10 cellular contexts compared by ENCODE assay signal in the genomic region with DNA sequence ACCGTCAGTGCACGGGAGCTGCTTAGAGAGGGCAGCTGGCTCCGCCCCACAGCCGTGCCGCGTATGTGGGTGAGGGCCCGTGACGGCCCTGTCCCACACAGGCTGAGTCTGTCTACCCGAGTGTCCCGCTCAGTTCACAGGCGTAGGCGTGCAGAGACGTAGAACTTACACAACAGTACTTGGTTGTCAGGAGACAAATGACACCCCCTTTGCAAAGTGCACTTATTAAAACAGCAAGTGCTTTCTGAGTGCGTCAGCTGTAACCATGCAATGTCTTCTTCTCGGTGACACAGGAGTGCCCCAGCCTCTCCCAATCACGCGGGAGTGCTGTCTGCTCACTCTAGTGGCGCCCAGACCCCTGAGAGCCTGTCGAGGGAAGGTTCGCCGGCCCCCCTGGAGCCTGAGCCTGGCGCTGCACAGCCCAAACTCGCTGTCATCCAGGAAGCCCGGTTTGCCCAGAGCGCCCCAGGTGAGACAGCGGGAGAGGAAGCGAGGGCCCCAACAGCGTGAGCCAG.
DNase-seq lines count a peak whose midpoint lies in the region; ATAC-seq, FAIRE-seq and TF ChIP-seq lines count a peak whose summit lies in the region.
"Had no signal": no experiment of that assay in that cellular context is flagged by ENCODE, and none has a peak within 500 bp of the region (broad histone marks: within the 10 kb centered on the region; RNA-seq: fewer than 3 reads in every experiment).

No MANE protein-coding gene starts in this region.

- in situ Hi-C loops in HepG2 (cut with HindIII; ENCODE audit: extremely low pct_ligation_motif_present, low pct_unique_long_range_greater_than_20kb), result no loop called here

- no peaks in the 10 kb centered on the region for H3K27me3 ChIP-seq in HepG2 (ENCODE audit: control insufficient read depth in 1 of 2, insufficient read depth in 2 of 2, low read length in 2 of 2)
- no peaks in the 10 kb centered on the region for H3K27me3 ChIP-seq in upper lobe of right lung
- H3K27me3 ChIP-seq in esophagus muscularis mucosa, result no peaks in the 10 kb centered on the region

- BruUV-seq in HepG2 (replicated peaks; lab: Mats Ljungman, UMichigan), result no TSS peak

- H3K9me3 ChIP-seq in HepG2 (ENCODE audit: low read length) (no peaks in the 10 kb centered on the region), upper lobe of right lung (no peaks in the 10 kb centered on the region), esophagus muscularis mucosa (no peaks in the 10 kb centered on the region)

- H3K4me1 ChIP-seq in HepG2 (ENCODE audit: insufficient read depth, low read length) (no peaks in the 10 kb centered on the region), upper lobe of right lung (peaks cover 2% of the 10 kb centered on the region), esophagus muscularis mucosa (peaks cover 0 to 14% (median 7%) of the 10 kb centered on the region in 4 donors)

- TF ChIP-seq POLR2A in HepG2 (IDR thresholded peaks at IDR 0.05; ENCODE audit: insufficient read depth in 1 of 2, low read depth in 2 of 2, low read length in 2 of 2), result no peak
- TF ChIP-seq POLR2A in esophagus muscularis mucosa (IDR thresholded peaks at IDR 0.05; ENCODE audit: low read depth), result no peak

- peaks cover 40 to 75% of the 10 kb centered on the region in 2 experiments for H3K36me3 ChIP-seq in HepG2 (replicated peaks in 1 of 2; ENCODE audit: control insufficient read depth in 1 of 2, insufficient read depth in 2 of 2, low read length in 2 of 2)
- H3K36me3 ChIP-seq in upper lobe of right lung, result peaks cover 51% of the 10 kb centered on the region
- peaks cover 16 to 63% (median 61%) of the 10 kb centered on the region in 4 donors for H3K36me3 ChIP-seq in esophagus muscularis mucosa

- H3K4me3 ChIP-seq in HepG2 (replicated peaks in 1 of 3; ENCODE audit: insufficient read depth in 1 of 3, low read depth in 2 of 3, low read length in 3 of 3) (no peak overlapping the region), upper lobe of right lung (no peak overlapping the region), esophagus muscularis mucosa (no peak overlapping the region)

- ATAC-seq in HepG2 (peak; percentile 15; the same call in 2 of the 3 replicates), upper lobe of right lung (peak; percentile 91)
- ATAC-seq: HCT116 had no signal

- no peak for TF ChIP-seq RAD21 in HepG2 (CRISPR knock-in tag; IDR thresholded peaks at IDR 0.05)

- POLR2A ChIA-PET in HepG2 (lab: Yijun Ruan, JAX), result no interaction called here

- H3K27ac ChIP-seq in HepG2 (ENCODE audit: extremely low read length, insufficient read depth, low read length), result no peak overlapping the region
- peak overlapping the region; percentile 61 for H3K27ac ChIP-seq in upper lobe of right lung
- H3K27ac ChIP-seq in esophagus muscularis mucosa (replicated peaks in 1 of 4), result no peak overlapping the region

- no peak for TF ChIP-seq CTCF in HepG2 (CRISPR knock-in tag; IDR thresholded peaks at IDR 0.05)
- no peak for TF ChIP-seq CTCF in upper lobe of right lung (IDR thresholded peaks at IDR 0.05)
- TF ChIP-seq CTCF in esophagus muscularis mucosa (IDR thresholded peaks at IDR 0.05), result no peak

- H3K9ac ChIP-seq in HepG2 (ENCODE audit: insufficient read depth, low read depth, low read length), result no peak overlapping the region

- CTCF ChIA-PET in HepG2 (lab: Yijun Ruan, JAX; ENCODE audit: low intra/inter-chr PET ratio, low total read pairs), result no interaction called here

- H4K20me1 ChIP-seq in HepG2 (ENCODE audit: insufficient read depth, low read length), result no peaks in the 10 kb centered on the region

- no peak for TF ChIP-seq EP300 in HepG2 (IDR thresholded peaks at IDR 0.05; ENCODE audit: low read depth in 2 of 2, low read length in 2 of 2)
- TF ChIP-seq EP300 in HepG2 (CRISPR knock-in tag; IDR thresholded peaks at IDR 0.05; ENCODE audit: borderline replicate concordance), result no peak
- no peak for TF ChIP-seq EP300 in esophagus muscularis mucosa (IDR thresholded peaks at IDR 0.05)

- 95% methylated on average over 28 of the region's 28 CpGs for WGBS in HepG2 (ENCODE audit: low lambda C conversion rate)
- WGBS in esophagus muscularis mucosa, result 93% methylated on average over 25 of the region's 28 CpGs

- intact Hi-C loops in HepG2 (cut with micrococcal nuclease; ENCODE audit: unreplicated experiment), result no loop called here
- intact Hi-C loops in upper lobe of right lung (cut with DNase I), result no loop called here
- intact Hi-C loops in esophagus muscularis mucosa (cut with DNase I), result no loop called here

- FAIRE-seq in HepG2 (lab: Jason Lieb, UNC) (no peak), HTR-8/SVneo (lab: Jason Lieb, UNC) (no peak)
- FAIRE-seq: TTC549 had no signal

- no peak overlapping the region for H3K4me2 ChIP-seq in HepG2 (ENCODE audit: low read depth, low read length)

- H2AFZ ChIP-seq in HepG2 (ENCODE audit: low read length), result no peak overlapping the region

- peaks cover 9% of the 10 kb centered on the region for H3K79me2 ChIP-seq in HepG2 (ENCODE audit: insufficient read depth, low read length)

- DNase-seq in stimulated activated CD8-positive, alpha-beta memory T cell treated with anti-CD3 and anti-CD28 coated beads, Interleukin-12 subunit alpha, Interleukin-12 subunit beta, amount 100 ng/mL, for 4 hours (ENCODE audit: low read depth), result peak; percentile 56
- no peak for DNase-seq in stimulated activated CD8-positive, alpha-beta memory T cell treated with anti-CD3 and anti-CD28 coated beads, Interleukin-4, amount 100 ng/mL, for 48 hours
- DNase-seq in activated T-cell treated with anti-CD3 and anti-CD28 coated beads, Interleukin-2, amount 50 U/mL, for 48 hours, result peak; percentile 70 to 78
- DNase-seq in HepG2 (ENCODE audit: low spot score), result no peak
- peak; percentile 91 for DNase-seq in upper lobe of right lung
- DNase-seq in HTR-8/SVneo (ENCODE audit: insufficient read length, low spot score), result no peak
- DNase-seq in retina, result no peak
- DNase-seq in esophagus muscularis mucosa (ENCODE audit: extremely low spot score), result no peak

TF ChIP-seq in HepG2, 621 proteins besides CTCF, POLR2A, EP300 and RAD21 (continues in another document):
- TF ChIP-seq, protein P1, sequence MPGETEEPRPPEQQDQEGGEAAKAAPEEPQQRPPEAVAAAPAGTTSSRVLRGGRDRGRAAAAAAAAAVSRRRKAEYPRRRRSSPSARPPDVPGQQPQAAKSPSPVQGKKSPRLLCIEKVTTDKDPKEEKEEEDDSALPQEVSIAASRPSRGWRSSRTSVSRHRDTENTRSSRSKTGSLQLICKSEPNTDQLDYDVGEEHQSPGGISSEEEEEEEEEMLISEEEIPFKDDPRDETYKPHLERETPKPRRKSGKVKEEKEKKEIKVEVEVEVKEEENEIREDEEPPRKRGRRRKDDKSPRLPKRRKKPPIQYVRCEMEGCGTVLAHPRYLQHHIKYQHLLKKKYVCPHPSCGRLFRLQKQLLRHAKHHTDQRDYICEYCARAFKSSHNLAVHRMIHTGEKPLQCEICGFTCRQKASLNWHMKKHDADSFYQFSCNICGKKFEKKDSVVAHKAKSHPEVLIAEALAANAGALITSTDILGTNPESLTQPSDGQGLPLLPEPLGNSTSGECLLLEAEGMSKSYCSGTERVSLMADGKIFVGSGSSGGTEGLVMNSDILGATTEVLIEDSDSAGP (CRISPR knock-in tag; IDR thresholded peaks at IDR 0.05; ENCODE audit: borderline replicate concordance), result 0 out of 2 replicates have a peak, but pooled peaks have one; percentile 16
- TF ChIP-seq RBM22 (optimal IDR thresholded peaks at IDR 0.05; ENCODE audit: low read length), result peak; percentile 68
- TF ChIP-seq, protein P2, sequence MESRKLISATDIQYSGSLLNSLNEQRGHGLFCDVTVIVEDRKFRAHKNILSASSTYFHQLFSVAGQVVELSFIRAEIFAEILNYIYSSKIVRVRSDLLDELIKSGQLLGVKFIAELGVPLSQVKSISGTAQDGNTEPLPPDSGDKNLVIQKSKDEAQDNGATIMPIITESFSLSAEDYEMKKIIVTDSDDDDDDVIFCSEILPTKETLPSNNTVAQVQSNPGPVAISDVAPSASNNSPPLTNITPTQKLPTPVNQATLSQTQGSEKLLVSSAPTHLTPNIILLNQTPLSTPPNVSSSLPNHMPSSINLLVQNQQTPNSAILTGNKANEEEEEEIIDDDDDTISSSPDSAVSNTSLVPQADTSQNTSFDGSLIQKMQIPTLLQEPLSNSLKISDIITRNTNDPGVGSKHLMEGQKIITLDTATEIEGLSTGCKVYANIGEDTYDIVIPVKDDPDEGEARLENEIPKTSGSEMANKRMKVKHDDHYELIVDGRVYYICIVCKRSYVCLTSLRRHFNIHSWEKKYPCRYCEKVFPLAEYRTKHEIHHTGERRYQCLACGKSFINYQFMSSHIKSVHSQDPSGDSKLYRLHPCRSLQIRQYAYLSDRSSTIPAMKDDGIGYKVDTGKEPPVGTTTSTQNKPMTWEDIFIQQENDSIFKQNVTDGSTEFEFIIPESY (CRISPR knock-in tag; IDR thresholded peaks at IDR 0.05), result 0 out of 2 replicates have a peak, but pooled peaks have one; percentile 4
- TF ChIP-seq, protein P3, sequence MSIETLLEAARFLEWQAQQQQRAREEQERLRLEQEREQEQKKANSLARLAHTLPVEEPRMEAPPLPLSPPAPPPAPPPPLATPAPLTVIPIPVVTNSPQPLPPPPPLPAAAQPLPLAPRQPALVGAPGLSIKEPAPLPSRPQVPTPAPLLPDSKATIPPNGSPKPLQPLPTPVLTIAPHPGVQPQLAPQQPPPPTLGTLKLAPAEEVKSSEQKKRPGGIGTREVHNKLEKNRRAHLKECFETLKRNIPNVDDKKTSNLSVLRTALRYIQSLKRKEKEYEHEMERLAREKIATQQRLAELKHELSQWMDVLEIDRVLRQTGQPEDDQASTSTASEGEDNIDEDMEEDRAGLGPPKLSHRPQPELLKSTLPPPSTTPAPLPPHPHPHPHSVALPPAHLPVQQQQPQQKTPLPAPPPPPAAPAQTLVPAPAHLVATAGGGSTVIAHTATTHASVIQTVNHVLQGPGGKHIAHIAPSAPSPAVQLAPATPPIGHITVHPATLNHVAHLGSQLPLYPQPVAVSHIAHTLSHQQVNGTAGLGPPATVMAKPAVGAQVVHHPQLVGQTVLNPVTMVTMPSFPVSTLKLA (IDR thresholded peaks at IDR 0.05), result no peak

Comparison
In these comparisons a context has a peak if more than half of its experiments do, and no peak if none do; other contexts are left out.
1. DNase-seq: peak in stimulated activated CD8-positive, alpha-beta memory T cell treated with anti-CD3 and anti-CD28 coated beads, Interleukin-12 subunit alpha, Interleukin-12 subunit beta, amount 100 ng/mL, for 4 hours (single experiment), activated T-cell treated with anti-CD3 and anti-CD28 coated beads, Interleukin-2, amount 50 U/mL, for 48 hours (2 of 2) and upper lobe of right lung (single experiment); none in stimulated activated CD8-positive, alpha-beta memory T cell treated with anti-CD3 and anti-CD28 coated beads, Interleukin-4, amount 100 ng/mL, for 48 hours (single experiment), HepG2 (single experiment), HTR-8/SVneo (single experiment), retina (single experiment) and esophagus muscularis mucosa (single experiment).